14 cellular contexts compared by ENCODE assay signal in genomic region chr19:7483720-7484201, GRCh38. TPM values are rescaled to one million over a fixed set of nuclear protein-coding genes. Genes with fewer than 3 reads are reported as not detected.
DNase-seq lines count a peak whose midpoint lies in the region; ATAC-seq, FAIRE-seq and TF ChIP-seq lines count a peak whose summit lies in the region.
"Had no signal": no experiment of that assay in that cellular context is flagged by ENCODE, and none has a peak within 500 bp of the region (broad histone marks: within the 10 kb centered on the region; RNA-seq: fewer than 3 reads in every experiment).

No MANE protein-coding gene starts in this region.

- no peak for TF ChIP-seq CTCF in HL-60 (IDR thresholded peaks at IDR 0.05; ENCODE audit: insufficient read depth, low read length)
- TF ChIP-seq CTCF in SK-N-SH (IDR thresholded peaks at IDR 0.05) = no peak

- H3K4me3 ChIP-seq in HL-60 (replicated peaks; ENCODE audit: insufficient read depth, low read length) (no peak overlapping the region), SK-N-SH (ENCODE audit: low read depth in 2 of 2, low read length in 1 of 2) (no peak overlapping the region), iPS-18a (ENCODE audit: low read length) (peak overlapping the region; percentile 46), small intestine (ENCODE audit: low read depth in 1 of 2, low read length in 2 of 2) (no peak overlapping the region)
- H3K4me3 ChIP-seq: thyroid gland had no signal

- H3K27me3 Mint-ChIP-seq in activated CD8-positive, alpha-beta T cell treated with anti-CD3 and anti-CD28 coated beads, Interleukin-2, amount 10 ng/mL, durations not matched to agents 7 days and 5 days (ENCODE audit: low read depth) = no peaks in the 10 kb centered on the region

- H3K9me3 ChIP-seq in SK-N-SH (no peaks in the 10 kb centered on the region), iPS-18a (ENCODE audit: control insufficient read depth, low read depth, low read length) (no peaks in the 10 kb centered on the region), small intestine (ENCODE audit: control insufficient read depth, low read depth) (no peaks in the 10 kb centered on the region)
- H3K9me3 ChIP-seq: thyroid gland had no signal

- TF ChIP-seq EP300 in SK-N-SH (IDR thresholded peaks at IDR 0.05; ENCODE audit: borderline replicate concordance in 1 of 2, low read depth in 1 of 2, low read length in 1 of 2) = peak in 1 of 2 experiments; percentile 15; a peak in 1 of 4 replicates

- H3K9ac ChIP-seq in SK-N-SH (no peak overlapping the region), iPS-18a (ENCODE audit: low read length) (peak overlapping the region; percentile 55)

- 49% methylated on average over 15 of the region's 17 CpGs for WGBS in SK-N-SH (ENCODE audit: low lambda C conversion rate)
- 47 to 62% (median 57%) methylated on average over 17 of the region's 17 CpGs for WGBS in small intestine, 3 donors

- H3K4me3 Mint-ChIP-seq in activated CD8-positive, alpha-beta T cell treated with anti-CD3 and anti-CD28 coated beads, Interleukin-2, amount 10 ng/mL, durations not matched to agents 7 days and 5 days = no peak overlapping the region

- no peaks in the 10 kb centered on the region for H3K9me2 ChIP-seq in SK-N-SH

- H3K27me3 ChIP-seq in HL-60 (ENCODE audit: insufficient read depth, poor library complexity, severe bottlenecking) (peaks cover 6% of the 10 kb centered on the region), SK-N-SH (ENCODE audit: insufficient read depth) (no peaks in the 10 kb centered on the region), iPS-18a (ENCODE audit: control insufficient read depth, insufficient read depth, low read length) (no peaks in the 10 kb centered on the region), small intestine (ENCODE audit: control insufficient read depth in 2 of 2, insufficient read depth in 2 of 2, low read length in 2 of 2) (no peaks in the 10 kb centered on the region)
- H3K27me3 ChIP-seq: thyroid gland had no signal

- H3K36me3 ChIP-seq in SK-N-SH (replicated peaks in 1 of 2; ENCODE audit: control insufficient read depth in 1 of 2, insufficient read depth in 2 of 2, low read length in 1 of 2) = no peaks in the 10 kb centered on the region
- H3K36me3 ChIP-seq in iPS-18a (ENCODE audit: control insufficient read depth, low read depth, low read length) = no peaks in the 10 kb centered on the region
- no peaks in the 10 kb centered on the region for H3K36me3 ChIP-seq in small intestine (ENCODE audit: control insufficient read depth in 2 of 2, insufficient read depth in 2 of 2, low read length in 2 of 2)
- H3K36me3 ChIP-seq: thyroid gland had no signal

- ATAC-seq in HG02885 (IDR thresholded peaks at IDR 0.05; ENCODE audit: poor library complexity, unreplicated experiment) = no peak
- ATAC-seq in activated CD8-positive, alpha-beta T cell treated with anti-CD3 and anti-CD28 coated beads, Interleukin-2, amount 10 ng/mL, durations not matched to agents 7 days and 5 days = no peak
- ATAC-seq: sciatic nerve had no signal

- no peaks in the 10 kb centered on the region for H3K79me2 ChIP-seq in SK-N-SH (ENCODE audit: insufficient read depth)

- H3K27ac Mint-ChIP-seq in activated CD8-positive, alpha-beta T cell treated with anti-CD3 and anti-CD28 coated beads, Interleukin-2, amount 10 ng/mL, durations not matched to agents 7 days and 5 days = no peak overlapping the region

- POLR2A ChIA-PET in SK-N-SH (lab: Yijun Ruan, JAX) = interaction anchor here (0.6 to 2.1 kb wide), 4 partner anchors 11 to 79 kb away, joined by 3 to 14 read pairs (median 4); partner anchors contain the start of gene PNPLA6
- POLR2A ChIA-PET in activated CD8-positive, alpha-beta T cell treated with anti-CD3 and anti-CD28 coated beads, Interleukin-2, amount 10 ng/mL, durations not matched to agents 7 days and 5 days (lab: Charles Lee) = no interaction called here

- no peak overlapping the region for H3K27ac ChIP-seq in HL-60 (replicated peaks)
- peak overlapping the region in 1 of 2 experiments; percentile 90; a peak in 2 of 4 replicates for H3K27ac ChIP-seq in SK-N-SH (ENCODE audit: low read depth in 2 of 2, low read length in 1 of 2)
- no peak overlapping the region for H3K27ac ChIP-seq in iPS-18a (ENCODE audit: low read length)
- H3K27ac ChIP-seq in small intestine (ENCODE audit: low read depth in 1 of 2, low read length in 1 of 2) = peak overlapping the region; percentile 41 to 46
- H3K27ac ChIP-seq: thyroid gland had no signal

- TF ChIP-seq RAD21 in SK-N-SH (IDR thresholded peaks at IDR 0.05; ENCODE audit: low read length) = no peak

- H3K4me1 Mint-ChIP-seq in activated CD8-positive, alpha-beta T cell treated with anti-CD3 and anti-CD28 coated beads, Interleukin-2, amount 10 ng/mL, durations not matched to agents 7 days and 5 days (ENCODE audit: low read depth) = peaks cover 7% of the 10 kb centered on the region

- DNase-seq in HL-60 (ENCODE audit: low read depth in 1 of 2, low spot score in 1 of 2) (peak; percentile 44 to 49), SK-N-SH (peak; percentile 76), small intestine (peak; percentile 79), NCI-H1694 treated with DMSO at 0.1 percent for 48 hours (lab: John Stamatoyannopoulos, UW) (no peak), activated gamma-delta T cell (lab: John Stamatoyannopoulos, UW) (no peak)
- no peak for DNase-seq in activated CD8-positive, alpha-beta T cell treated with anti-CD3 and anti-CD28 coated beads, Interleukin-2, amount 10 ng/mL, durations not matched to agents 7 days and 5 days
- DNase-seq: activated gamma-delta T cell treated with Interleukin-2 at 50 U/mL for 16 hours; effector CD4-positive, alpha-beta T cell; KBM-7; stimulated activated CD4-positive, alpha-beta T cell treated with anti-CD3 and anti-CD28 coated beads, Interleukin-4, amount 100 ng/mL, for 1 hour had no signal

- H4K20me1 ChIP-seq in SK-N-SH (ENCODE audit: insufficient read depth) = no peaks in the 10 kb centered on the region

- FAIRE-seq in small intestine (lab: Jason Lieb, UNC) = no peak

- no peak overlapping the region for H2AFZ ChIP-seq in SK-N-SH (ENCODE audit: low read depth)

- CTCF ChIA-PET in SK-N-SH (lab: Yijun Ruan, JAX) = interaction anchor here (1.0 kb wide), 1 partner anchor 14 kb away, joined by 3 read pairs; a partner anchor contains a TSS
- CTCF ChIA-PET in activated CD8-positive, alpha-beta T cell treated with anti-CD3 and anti-CD28 coated beads, Interleukin-2, amount 10 ng/mL, durations not matched to agents 7 days and 5 days (lab: Charles Lee) = no interaction called here

- no peak overlapping the region for H3K4me2 ChIP-seq in SK-N-SH

- H3K4me1 ChIP-seq in SK-N-SH (ENCODE audit: control insufficient read depth in 1 of 2, insufficient read depth in 2 of 2, low read depth in 1 of 2, low read length in 1 of 2) = peaks cover 0 to 33% of the 10 kb centered on the region in 2 experiments; a peak in 1 of 4 replicates
- peaks cover 8% of the 10 kb centered on the region for H3K4me1 ChIP-seq in iPS-18a (ENCODE audit: control insufficient read depth, low read depth, low read length)
- peaks cover 0 to 7% of the 10 kb centered on the region in 2 donors for H3K4me1 ChIP-seq in small intestine (ENCODE audit: control insufficient read depth in 2 of 2, insufficient read depth in 1 of 2, low read depth in 1 of 2, low read length in 1 of 2)

- H3K36me3 Mint-ChIP-seq in activated CD8-positive, alpha-beta T cell treated with anti-CD3 and anti-CD28 coated beads, Interleukin-2, amount 10 ng/mL, durations not matched to agents 7 days and 5 days (ENCODE audit: low read depth) = no peaks in the 10 kb centered on the region

- no peaks in the 10 kb centered on the region for H3K9me3 Mint-ChIP-seq in activated CD8-positive, alpha-beta T cell treated with anti-CD3 and anti-CD28 coated beads, Interleukin-2, amount 10 ng/mL, durations not matched to agents 7 days and 5 days (ENCODE audit: insufficient read depth)

- H3F3A ChIP-seq in SK-N-SH (replicated peaks; ENCODE audit: insufficient read depth) = no peaks in the 10 kb centered on the region

TF ChIP-seq in SK-N-SH, 30 proteins besides CTCF, POLR2A, EP300 and RAD21:
- TF ChIP-seq CHD2 (IDR thresholded peaks at IDR 0.05; ENCODE audit: low read length, partially characterized antibody) (no peak), RCOR1 (IDR thresholded peaks at IDR 0.05; ENCODE audit: low read length) (0 out of 2 replicates have a peak, but pooled peaks have one; percentile 43), POLR2AphosphoS5 (IDR thresholded peaks at IDR 0.05; ENCODE audit: low read depth, low read length) (no peak), GATA2 (CRISPR knock-in tag; IDR thresholded peaks at IDR 0.05) (peak; percentile 81)

RNA-seq across cellular contexts. Expression of gene PEX11G, which starts 5.1 kb away (rescaled TPM):
- 6.1 and 6.4 TPM in 2 replicates for polyA plus RNA-seq in SK-N-SH (2012; rRNA removed)
- polyA plus RNA-seq in SK-N-SH (2012; cell fraction: cytosol; rRNA removed) = 3.9 and 5.3 TPM in 2 replicates
- polyA plus RNA-seq in SK-N-SH (2012; cell fraction: nucleus; rRNA removed) = 5.7 and 8.6 TPM in 2 replicates
- polyA plus RNA-seq in small intestine = 10 to 100 TPM in 2 of 3 donors, 1 to 10 TPM in 1; 9.5 to 19.9 (median 19.2) TPM
- 1 to 10 TPM in 1 of 2 experiments, under 1 TPM in 1; 0.99 to 1.5 TPM for total RNA-seq in activated CD8-positive, alpha-beta T cell treated with anti-CD3 and anti-CD28 coated beads, Interleukin-2, amount 10 ng/mL, durations not matched to agents 7 days and 5 days

RNA-seq across cellular contexts. Expression of gene ZNF358, which starts 32.1 kb away (rescaled TPM):
- 29.7 and 49.3 TPM in 2 replicates for polyA plus RNA-seq in SK-N-SH (2012; rRNA removed)
- polyA plus RNA-seq in SK-N-SH (2012; cell fraction: cytosol; rRNA removed) = 21.6 and 32.0 TPM in 2 replicates
- polyA plus RNA-seq in SK-N-SH (2012; cell fraction: nucleus; rRNA removed) = 28.1 and 53.6 TPM in 2 replicates
- polyA plus RNA-seq in small intestine = 10 to 100 TPM; 37.3 to 77.5 (median 75.8) TPM
- total RNA-seq in activated CD8-positive, alpha-beta T cell treated with anti-CD3 and anti-CD28 coated beads, Interleukin-2, amount 10 ng/mL, durations not matched to agents 7 days and 5 days = 1 to 10 TPM; 5.8 to 7.9 TPM

RNA-seq across cellular contexts. Expression of gene MCOLN1, which starts 38.7 kb away (rescaled TPM):
- polyA plus RNA-seq in SK-N-SH (2012; rRNA removed) = 28.4 and 28.9 TPM in 2 replicates
- 10.6 and 12.9 TPM in 2 replicates for polyA plus RNA-seq in SK-N-SH (2012; cell fraction: cytosol; rRNA removed)
- polyA plus RNA-seq in SK-N-SH (2012; cell fraction: nucleus; rRNA removed) = 65.9 and 69.2 TPM in 2 replicates
- polyA plus RNA-seq in small intestine = 10 to 100 TPM; 17.6 to 21.1 (median 18.6) TPM
- total RNA-seq in activated CD8-positive, alpha-beta T cell treated with anti-CD3 and anti-CD28 coated beads, Interleukin-2, amount 10 ng/mL, durations not matched to agents 7 days and 5 days = 10 to 100 TPM; 16.2 to 17.7 TPM

RNA-seq across cellular contexts. Expression of gene PNPLA6, which starts 51.8 kb away (rescaled TPM):
- polyA plus RNA-seq in SK-N-SH (2012; rRNA removed) (40.5 and 90.5 TPM in 2 replicates), small intestine (100 to 1,000 TPM in 1 of 3 donors, 10 to 100 TPM in 2; 67.8 to 120 (median 89.0) TPM)
- 24.6 and 35.9 TPM in 2 replicates for polyA plus RNA-seq in SK-N-SH (2012; cell fraction: cytosol; rRNA removed)
- 203 and 312 TPM in 2 replicates for polyA plus RNA-seq in SK-N-SH (2012; cell fraction: nucleus; rRNA removed)
- 100 to 1,000 TPM; 166 to 173 TPM for total RNA-seq in activated CD8-positive, alpha-beta T cell treated with anti-CD3 and anti-CD28 coated beads, Interleukin-2, amount 10 ng/mL, durations not matched to agents 7 days and 5 days

Comparison
In these comparisons a context has a peak if more than half of its experiments do, and no peak if none do; other contexts are left out.
1. DNase-seq: peak in HL-60 (2 of 2), SK-N-SH (single experiment) and small intestine (single experiment); none in NCI-H1694 treated with DMSO at 0.1 percent for 48 hours (single experiment), activated CD8-positive, alpha-beta T cell treated with anti-CD3 and anti-CD28 coated beads, Interleukin-2, amount 10 ng/mL, durations not matched to agents 7 days and 5 days (single experiment) and activated gamma-delta T cell (single experiment).
2. H3K27ac ChIP-seq: peak in small intestine (2 of 2); none in HL-60 (single experiment) and iPS-18a (single experiment).